28 cellular contexts compared by ENCODE assay signal in genomic region chr11:30171661-30172060, GRCh38. TPM values are rescaled to one million over a fixed set of nuclear protein-coding genes. Genes with fewer than 3 reads are reported as not detected.
"Had no signal": no experiment of that assay in that cellular context is flagged by ENCODE, and none has a peak within 500 bp of the region (broad histone marks: within the 10 kb centered on the region; RNA-seq: fewer than 3 reads in every experiment).

No MANE protein-coding gene starts in this region.

- H3K9me3 Mint-ChIP-seq: activated CD8-positive, alpha-beta T cell treated with anti-CD3 and anti-CD28 coated beads for 36 hours; activated naive CD4-positive, alpha-beta T cell treated with anti-CD3 and anti-CD28 coated beads, Interleukin-2, amount 50 U/mL, for 24 hours; central memory CD8-positive, alpha-beta T cell had no signal

- H3K9me3 ChIP-seq: SK-N-SH had no signal

- H3K36me3 ChIP-seq: WERI-Rb-1 had no signal

- ATAC-seq: activated CD4-positive, alpha-beta T cell treated with anti-CD3 and anti-CD28 coated beads for 36 hours; activated CD8-positive, alpha-beta T cell treated with anti-CD3 and anti-CD28 coated beads for 36 hours; Panc1; Right ventricle myocardium inferior had no signal

- H3K27me3 Mint-ChIP-seq: activated CD8-positive, alpha-beta T cell treated with anti-CD3 and anti-CD28 coated beads for 36 hours; activated naive CD4-positive, alpha-beta T cell treated with anti-CD3 and anti-CD28 coated beads, Interleukin-2, amount 50 U/mL, for 24 hours; central memory CD8-positive, alpha-beta T cell had no signal

- H3K4me1 Mint-ChIP-seq: activated CD4-positive, alpha-beta T cell treated with anti-CD3 and anti-CD28 coated beads for 36 hours; activated naive CD4-positive, alpha-beta T cell treated with anti-CD3 and anti-CD28 coated beads, Interleukin-2, amount 50 U/mL, for 24 hours; central memory CD8-positive, alpha-beta T cell had no signal

- H3K9ac ChIP-seq: SK-N-SH had no signal

- H3K36me3 Mint-ChIP-seq: activated naive CD4-positive, alpha-beta T cell treated with anti-CD3 and anti-CD28 coated beads, Interleukin-2, amount 50 U/mL, for 24 hours had no signal

- H3K27ac Mint-ChIP-seq: activated CD4-positive, alpha-beta T cell treated with anti-CD3 and anti-CD28 coated beads for 36 hours; activated CD8-positive, alpha-beta T cell treated with anti-CD3 and anti-CD28 coated beads for 36 hours; activated naive CD4-positive, alpha-beta T cell treated with anti-CD3 and anti-CD28 coated beads, Interleukin-2, amount 50 U/mL, for 24 hours; activated T-helper 1 cell treated with anti-CD3 and anti-CD28 coated beads, Interleukin-12 subunit alpha, Interleukin-12 subunit beta, Interleukin-2, Interleukin-4 antibody, amounts not matched to agents 30 ng/mL and 10 ng/mL and 1 ng/mL, durations not matched to agents 14 hours and 24 hours and 36 hours had no signal

- H3K4me3 Mint-ChIP-seq: activated CD4-positive, alpha-beta T cell treated with anti-CD3 and anti-CD28 coated beads for 36 hours; activated CD8-positive, alpha-beta T cell treated with anti-CD3 and anti-CD28 coated beads for 36 hours; activated naive CD4-positive, alpha-beta T cell treated with anti-CD3 and anti-CD28 coated beads, Interleukin-2, amount 50 U/mL, for 24 hours; activated T-helper 1 cell treated with anti-CD3 and anti-CD28 coated beads, Interleukin-12 subunit alpha, Interleukin-12 subunit beta, Interleukin-2, Interleukin-4 antibody, amounts not matched to agents 30 ng/mL and 10 ng/mL and 1 ng/mL, durations not matched to agents 14 hours and 24 hours and 36 hours; central memory CD8-positive, alpha-beta T cell had no signal

- H3K27ac ChIP-seq: WERI-Rb-1 had no signal

- DNase-seq: activated CD4-positive, alpha-beta T cell treated with anti-CD3 and anti-CD28 coated beads for 36 hours; activated CD8-positive, alpha-beta memory T cell treated with anti-CD3 and anti-CD28 coated beads, Interleukin-2, amount 50 U/mL, for 48 hours; activated CD8-positive, alpha-beta T cell treated with anti-CD3 and anti-CD28 coated beads for 36 hours; activated effector memory CD4-positive, alpha-beta T cell treated with Interleukin-2 at 50 U/mL for 16 hours; activated naive CD4-positive, alpha-beta T cell; activated T-cell treated with anti-CD3 and anti-CD28 coated beads, Interleukin-2, amount 50 U/mL, for 1 hour; aorta; Kasumi-1; KBM-7; NCI-H1105; NCI-H1436; NCI-H1694 treated with DMSO at 0.1 percent for 48 hours; NCI-H2029 treated with DMSO at 0.1 percent for 48 hours; NCI-H510A treated with DMSO at 0.1 percent for 48 hours; NCI-H69; NK-92 treated with Interleukin-12 subunit alpha and Interleukin-12 subunit beta, amount 100 ng/mL, for 24 hours; OCI-M1; RPMI8226; SK-N-SH; T-helper 1 cell; WERI-Rb-1 had no signal

RNA-seq across cellular contexts. Expression of gene FSHB, which starts 59.2 kb away (rescaled TPM):
- total RNA-seq: activated CD4-positive, alpha-beta T cell treated with anti-CD3 and anti-CD28 coated beads for 36 hours; activated CD8-positive, alpha-beta T cell treated with anti-CD3 and anti-CD28 coated beads for 36 hours; activated T-helper 1 cell treated with anti-CD3 and anti-CD28 coated beads, Interleukin-12 subunit alpha, Interleukin-12 subunit beta, Interleukin-2, Interleukin-4 antibody, amounts not matched to agents 30 ng/mL and 10 ng/mL and 1 ng/mL, durations not matched to agents 14 hours and 24 hours and 36 hours; aorta; MCF 10A; Right ventricle myocardium inferior; T-helper 2 cell treated with Interferon-gamma antibody and Interleukin-4, amounts not matched to agents 100 ng/mL and 5 ng/mL, for 36 hours had no signal
- polyA plus RNA-seq: aorta, SK-N-SH had no signal
